Comparison of ENCODE assay signal across 22 cellular contexts in genomic region chr15:45095661-45096060, GRCh38. TPM values are rescaled to one million over a fixed set of nuclear protein-coding genes. Genes with fewer than 3 reads are reported as not detected.
A peak's percentile ranks its signal among the peaks of the same experiment; 100 is the strongest.
DNase-seq lines count a peak whose midpoint lies in the region; ATAC-seq and TF ChIP-seq lines count a peak whose summit lies in the region.
"Had no signal": no experiment of that assay in that cellular context is flagged by ENCODE, and none has a peak within 500 bp of the region (broad histone marks: within the 10 kb centered on the region; RNA-seq: fewer than 3 reads in every experiment).

No MANE protein-coding gene starts in this region.

- no peak overlapping the region for H3K4me3 ChIP-seq in left ventricle myocardium inferior
- H3K4me3 ChIP-seq: BLaER1, GM12878, GM23248 had no signal

- H3K4me1 Mint-ChIP-seq in activated CD8-positive, alpha-beta memory T cell treated with anti-CD3 and anti-CD28 coated beads, Interleukin-2, amount 10 ng/mL, durations not matched to agents 7 days and 5 days = no peaks in the 10 kb centered on the region
- H3K4me1 Mint-ChIP-seq: B cell; CD8-positive, alpha-beta memory T cell had no signal

- H3K4me3 Mint-ChIP-seq in activated CD8-positive, alpha-beta memory T cell treated with anti-CD3 and anti-CD28 coated beads, Interleukin-2, amount 10 ng/mL, durations not matched to agents 7 days and 5 days = no peak overlapping the region
- H3K4me3 Mint-ChIP-seq: B cell; CD4-positive, alpha-beta T cell; CD8-positive, alpha-beta memory T cell had no signal

- H3K4me1 ChIP-seq in left ventricle myocardium inferior = no peaks in the 10 kb centered on the region

- no peak for TF ChIP-seq CTCF in left ventricle myocardium inferior (IDR thresholded peaks at IDR 0.05; ENCODE audit: borderline replicate concordance)

- no peaks in the 10 kb centered on the region for H3K9me3 ChIP-seq in left ventricle myocardium inferior (replicated peaks)
- H3K9me3 ChIP-seq: BLaER1 had no signal

- H3K36me3 Mint-ChIP-seq in activated CD8-positive, alpha-beta memory T cell treated with anti-CD3 and anti-CD28 coated beads, Interleukin-2, amount 10 ng/mL, durations not matched to agents 7 days and 5 days = no peaks in the 10 kb centered on the region
- H3K36me3 Mint-ChIP-seq: CD8-positive, alpha-beta memory T cell had no signal

- H3K27me3 ChIP-seq in left ventricle myocardium inferior (ENCODE audit: low read depth) = peaks cover 4% of the 10 kb centered on the region
- H3K27me3 ChIP-seq: BLaER1 had no signal

- H3K36me3 ChIP-seq in left ventricle myocardium inferior = no peaks in the 10 kb centered on the region
- H3K36me3 ChIP-seq: BLaER1 had no signal

- peaks cover 11% of the 10 kb centered on the region for H3K27me3 Mint-ChIP-seq in activated CD8-positive, alpha-beta memory T cell treated with anti-CD3 and anti-CD28 coated beads, Interleukin-2, amount 10 ng/mL, durations not matched to agents 7 days and 5 days

- H3K27ac ChIP-seq in left ventricle myocardium inferior (replicated peaks) = no peak overlapping the region
- H3K27ac ChIP-seq: 22Rv1, BLaER1, C4-2B, GM23248 had no signal

- no peak overlapping the region for H3K27ac Mint-ChIP-seq in activated CD8-positive, alpha-beta memory T cell treated with anti-CD3 and anti-CD28 coated beads, Interleukin-2, amount 10 ng/mL, durations not matched to agents 7 days and 5 days
- H3K27ac Mint-ChIP-seq: B cell; CD4-positive, alpha-beta T cell had no signal

- no peaks in the 10 kb centered on the region for H3K9me3 Mint-ChIP-seq in activated CD8-positive, alpha-beta memory T cell treated with anti-CD3 and anti-CD28 coated beads, Interleukin-2, amount 10 ng/mL, durations not matched to agents 7 days and 5 days (ENCODE audit: low read depth)
- H3K9me3 Mint-ChIP-seq: CD4-positive, alpha-beta T cell; CD8-positive, alpha-beta memory T cell had no signal

- intact Hi-C loops in cardiac septum (cut with DNase I) (no loop called here), left ventricle myocardium inferior (cut with micrococcal nuclease) (no loop called here), posterior vena cava (cut with DNase I) (no loop called here)

- CTCF ChIA-PET in activated CD8-positive, alpha-beta memory T cell treated with anti-CD3 and anti-CD28 coated beads, Interleukin-2, amount 10 ng/mL, durations not matched to agents 7 days and 5 days (lab: Charles Lee) = no interaction called here

- DNase-seq in activated CD8-positive, alpha-beta memory T cell treated with anti-CD3 and anti-CD28 coated beads for 24 hours = peak; percentile 32
- DNase-seq in activated CD8-positive, alpha-beta memory T cell treated with anti-CD3 and anti-CD28 coated beads, Interleukin-2, amount 10 ng/mL, durations not matched to agents 7 days and 5 days = no peak
- DNase-seq in cardiac septum (ENCODE audit: low spot score) (peak; percentile 66), left ventricle myocardium inferior (no peak), posterior vena cava (ENCODE audit: low spot score) (peak; percentile 53)
- DNase-seq: CD4-positive, alpha-beta T cell; CD8-positive, alpha-beta memory T cell; DMS 273 treated with DMSO at 0.1 percent for 48 hours; DMS79; EL; GDM1; GM23248; HCEC 1CT had no signal

- no peak for ATAC-seq in activated CD8-positive, alpha-beta memory T cell treated with anti-CD3 and anti-CD28 coated beads, Interleukin-2, amount 10 ng/mL, durations not matched to agents 7 days and 5 days
- ATAC-seq in HG02973 (IDR thresholded peaks at IDR 0.05; ENCODE audit: unreplicated experiment) (no peak), GM21423 (IDR thresholded peaks at IDR 0.05; ENCODE audit: unreplicated experiment) (no peak)
- ATAC-seq: GM12878 had no signal

RNA-seq across cellular contexts. Expression of gene DUOX2, which starts 18.3 kb away (rescaled TPM):
- not detected for total RNA-seq in activated CD8-positive, alpha-beta memory T cell treated with anti-CD3 and anti-CD28 coated beads, Interleukin-2, amount 10 ng/mL, durations not matched to agents 7 days and 5 days
- total RNA-seq in cardiac septum (0.19 TPM), left ventricle myocardium inferior (0.05 TPM), posterior vena cava (1 to 10 TPM in 1 of 2 donors, under 1 TPM in 1; 0.57 to 2.7 TPM)
- total RNA-seq: CD8-positive, alpha-beta memory T cell; GM23248; H1; H7 had no signal

RNA-seq across cellular contexts. Expression of gene DUOXA2, which starts 18.5 kb away (rescaled TPM):
- total RNA-seq in activated CD8-positive, alpha-beta memory T cell treated with anti-CD3 and anti-CD28 coated beads, Interleukin-2, amount 10 ng/mL, durations not matched to agents 7 days and 5 days = not detected
- total RNA-seq in cardiac septum = not detected
- not detected for total RNA-seq in left ventricle myocardium inferior
- total RNA-seq in posterior vena cava = not detected
- total RNA-seq: B cell; CD4-positive, alpha-beta T cell; CD8-positive, alpha-beta memory T cell; GM12878; GM23248; H1; H7 had no signal

RNA-seq across cellular contexts. Expression of gene DUOXA1, which starts 34.0 kb away (rescaled TPM):
- total RNA-seq in activated CD8-positive, alpha-beta memory T cell treated with anti-CD3 and anti-CD28 coated beads, Interleukin-2, amount 10 ng/mL, durations not matched to agents 7 days and 5 days = not detected
- total RNA-seq in cardiac septum = 0.73 TPM
- 0.30 TPM for total RNA-seq in left ventricle myocardium inferior
- 1 to 10 TPM in 1 of 2 donors, under 1 TPM in 1; 0.81 to 5.3 TPM for total RNA-seq in posterior vena cava
- total RNA-seq: H1, H7 had no signal

RNA-seq across cellular contexts. Expression of gene DUOX1, which starts 34.1 kb away (rescaled TPM):
- under 1 TPM in 1 of 2 experiments, not detected in 1; 0.07 TPM for total RNA-seq in activated CD8-positive, alpha-beta memory T cell treated with anti-CD3 and anti-CD28 coated beads, Interleukin-2, amount 10 ng/mL, durations not matched to agents 7 days and 5 days
- 0.59 TPM for total RNA-seq in cardiac septum
- total RNA-seq in left ventricle myocardium inferior = 0.80 TPM
- 1 to 10 TPM in 1 of 2 donors, under 1 TPM in 1; 0.62 to 4.4 TPM for total RNA-seq in posterior vena cava

Comparison
In these comparisons a context has a peak if more than half of its experiments do, and no peak if none do; other contexts are left out.
1. DNase-seq: peak in activated CD8-positive, alpha-beta memory T cell treated with anti-CD3 and anti-CD28 coated beads for 24 hours (single experiment), cardiac septum (single experiment) and posterior vena cava (single experiment); none in activated CD8-positive, alpha-beta memory T cell treated with anti-CD3 and anti-CD28 coated beads, Interleukin-2, amount 10 ng/mL, durations not matched to agents 7 days and 5 days (single experiment) and left ventricle myocardium inferior (single experiment).